29 cellular contexts compared by ENCODE assay signal in the genomic region with DNA sequence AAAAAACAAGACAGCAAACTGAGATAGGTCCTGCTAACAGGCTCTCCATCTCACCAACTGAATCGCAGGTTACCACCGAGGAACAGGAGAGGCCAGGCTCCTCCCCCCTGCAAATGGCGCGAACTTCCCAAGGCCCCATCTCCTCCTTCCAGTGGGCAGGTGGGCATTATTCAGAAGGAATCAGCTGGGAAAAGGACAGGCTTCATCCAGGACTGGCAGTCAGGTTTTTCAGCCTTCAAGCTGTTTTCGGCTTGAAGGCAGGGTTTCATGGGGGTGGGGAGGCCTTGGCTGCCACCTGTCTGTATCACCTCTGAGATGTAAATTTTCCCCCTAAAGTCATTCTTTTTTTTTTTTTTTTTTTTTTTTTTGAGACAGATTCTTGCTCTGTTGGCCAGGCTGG.
"Had no signal": no experiment of that assay in that cellular context is flagged by ENCODE, and none has a peak within 500 bp of the region (broad histone marks: within the 10 kb centered on the region; RNA-seq: fewer than 3 reads in every experiment).

No MANE protein-coding gene starts in this region.

- H3K27ac ChIP-seq: ascending aorta, cardiac muscle cell, SJSA1 had no signal

- H3K27ac Mint-ChIP-seq: activated CD4-positive, alpha-beta T cell treated with anti-CD3 and anti-CD28 coated beads for 36 hours; activated CD4-positive, alpha-beta T cell treated with anti-CD3 and anti-CD28 coated beads, Interleukin-2, amount 10 ng/mL, durations not matched to agents 7 days and 5 days; activated CD8-positive, alpha-beta T cell treated with anti-CD3 and anti-CD28 coated beads, Interleukin-2, amount 10 ng/mL, durations not matched to agents 7 days and 5 days; activated naive CD4-positive, alpha-beta T cell treated with anti-CD3 and anti-CD28 coated beads, Interleukin-2, amount 50 U/mL, for 24 hours; activated naive CD8-positive, alpha-beta T cell treated with anti-CD3 and anti-CD28 coated beads, Interleukin-2, amount 10 ng/mL, durations not matched to agents 7 days and 5 days; activated T-cell treated with anti-CD3 and anti-CD28 coated beads, Interleukin-2, amount 50 U/mL, for 24 hours; activated T-helper 2 cell treated with anti-CD3 and anti-CD28 coated beads, Interferon-gamma antibody, Interleukin-2, Interleukin-4, amounts not matched to agents 10 μg/mL and 5 μg/mL and 100 μg/mL, durations not matched to agents 14 hours and 24 hours and 36 hours; T-helper 1 cell treated with Interleukin-12 subunit alpha and Interleukin-12 subunit beta and Interleukin-4 antibody, amounts not matched to agents 30 μg/mL and 1 μg/mL, for 36 hours; T-helper 2 cell treated with Interferon-gamma antibody and Interleukin-4, amounts not matched to agents 5 μg/mL and 100 μg/mL, for 36 hours had no signal

- ATAC-seq: activated CD4-positive, alpha-beta T cell treated with anti-CD3 and anti-CD28 coated beads for 36 hours; activated CD4-positive, CD25-positive, alpha-beta regulatory T cell treated with anti-CD3 and anti-CD28 coated beads, Interleukin-2, amount 50 U/mL, for 24 hours; activated CD8-positive, alpha-beta T cell treated with anti-CD3 and anti-CD28 coated beads, Interleukin-2, amount 10 ng/mL, durations not matched to agents 7 days and 5 days; Panc1 had no signal

- H3K4me1 Mint-ChIP-seq: activated CD4-positive, alpha-beta T cell treated with anti-CD3 and anti-CD28 coated beads for 36 hours; activated CD4-positive, alpha-beta T cell treated with anti-CD3 and anti-CD28 coated beads, Interleukin-2, amount 10 ng/mL, durations not matched to agents 7 days and 5 days had no signal

- H3K9me3 Mint-ChIP-seq: activated CD4-positive, alpha-beta T cell treated with anti-CD3 and anti-CD28 coated beads, Interleukin-2, amount 10 ng/mL, durations not matched to agents 7 days and 5 days; activated naive CD4-positive, alpha-beta T cell treated with anti-CD3 and anti-CD28 coated beads, Interleukin-2, amount 50 U/mL, for 24 hours; activated naive CD8-positive, alpha-beta T cell treated with anti-CD3 and anti-CD28 coated beads, Interleukin-2, amount 10 ng/mL, durations not matched to agents 7 days and 5 days; activated T-cell treated with anti-CD3 and anti-CD28 coated beads, Interleukin-2, amount 50 U/mL, for 24 hours; activated T-helper 2 cell treated with anti-CD3 and anti-CD28 coated beads, Interferon-gamma antibody, Interleukin-2, Interleukin-4, amounts not matched to agents 10 μg/mL and 5 μg/mL and 100 μg/mL, durations not matched to agents 14 hours and 24 hours and 36 hours; T-helper 1 cell treated with Interleukin-12 subunit alpha and Interleukin-12 subunit beta and Interleukin-4 antibody, amounts not matched to agents 30 μg/mL and 1 μg/mL, for 36 hours; T-helper 2 cell treated with Interferon-gamma antibody and Interleukin-4, amounts not matched to agents 5 μg/mL and 100 μg/mL, for 36 hours had no signal

- H3K4me3 Mint-ChIP-seq: activated CD4-positive, alpha-beta T cell treated with anti-CD3 and anti-CD28 coated beads for 36 hours; activated CD4-positive, alpha-beta T cell treated with anti-CD3 and anti-CD28 coated beads, Interleukin-2, amount 10 ng/mL, durations not matched to agents 7 days and 5 days; activated CD8-positive, alpha-beta T cell treated with anti-CD3 and anti-CD28 coated beads, Interleukin-2, amount 10 ng/mL, durations not matched to agents 7 days and 5 days; activated naive CD4-positive, alpha-beta T cell treated with anti-CD3 and anti-CD28 coated beads, Interleukin-2, amount 50 U/mL, for 24 hours; activated naive CD8-positive, alpha-beta T cell treated with anti-CD3 and anti-CD28 coated beads, Interleukin-2, amount 10 ng/mL, durations not matched to agents 7 days and 5 days; activated T-cell treated with anti-CD3 and anti-CD28 coated beads, Interleukin-2, amount 50 U/mL, for 24 hours; T-helper 1 cell treated with Interleukin-12 subunit alpha and Interleukin-12 subunit beta and Interleukin-4 antibody, amounts not matched to agents 30 μg/mL and 1 μg/mL, for 36 hours; T-helper 2 cell treated with Interferon-gamma antibody and Interleukin-4, amounts not matched to agents 5 μg/mL and 100 μg/mL, for 36 hours had no signal

- H3K36me3 ChIP-seq: ascending aorta, cardiac muscle cell, SJSA1 had no signal

- H3K9ac ChIP-seq: SK-N-SH had no signal

- H3K27me3 ChIP-seq: ascending aorta, cardiac muscle cell had no signal

- H3K4me1 ChIP-seq: ascending aorta, SJSA1 had no signal

- H3K36me3 Mint-ChIP-seq: activated naive CD4-positive, alpha-beta T cell treated with anti-CD3 and anti-CD28 coated beads, Interleukin-2, amount 50 U/mL, for 24 hours; activated naive CD8-positive, alpha-beta T cell treated with anti-CD3 and anti-CD28 coated beads, Interleukin-2, amount 10 ng/mL, durations not matched to agents 7 days and 5 days had no signal

- H3K9me3 ChIP-seq: ascending aorta, SJSA1, SK-N-SH had no signal

- DNase-seq: activated CD4-positive, alpha-beta T cell treated with anti-CD3 and anti-CD28 coated beads for 36 hours; activated CD4-positive, alpha-beta T cell treated with anti-CD3 and anti-CD28 coated beads, Interleukin-2, amount 10 ng/mL, durations not matched to agents 7 days and 5 days; activated CD4-positive, alpha-beta T cell treated with anti-CD3 and anti-CD28 coated beads, Interleukin-2, amount 50 U/mL, for 48 hours; activated CD8-positive, alpha-beta T cell treated with anti-CD3 and anti-CD28 coated beads, Interleukin-2, amount 10 ng/mL, durations not matched to agents 7 days and 5 days; activated gamma-delta T cell; activated naive CD4-positive, alpha-beta T cell treated with Interleukin-2 at 50 U/mL for 16 hours; activated naive CD8-positive, alpha-beta T cell treated with anti-CD3 and anti-CD28 coated beads, Interleukin-2, amount 10 ng/mL, durations not matched to agents 7 days and 5 days; activated T-cell treated with anti-CD3 and anti-CD28 coated beads, Interleukin-2, amount 50 U/mL, for 24 hours; amygdala; NCI-H1048; NCI-H1105 treated with DMSO at 0.1 percent for 48 hours; NCI-H1436; NCI-H1694; NCI-H1930; NCI-H2081 treated with DMSO at 0.1 percent for 48 hours; NCI-H226; NCI-H446 treated with DMSO at 0.1 percent for 48 hours; NCI-H524; SHP77 treated with DMSO at 0.1 percent for 48 hours; SK-N-SH had no signal

- H3K4me2 ChIP-seq: SK-N-SH had no signal

- H3K4me3 ChIP-seq: ascending aorta, cardiac muscle cell, SJSA1 had no signal

- H3K27me3 Mint-ChIP-seq: activated naive CD4-positive, alpha-beta T cell treated with anti-CD3 and anti-CD28 coated beads, Interleukin-2, amount 50 U/mL, for 24 hours had no signal
